Comparison of ENCODE assay signal across 8 cellular contexts in genomic region chr3:119240582-119241434, GRCh38. TPM values are rescaled to one million over a fixed set of nuclear protein-coding genes. Genes with fewer than 3 reads are reported as not detected.
DNase-seq lines count a peak whose midpoint lies in the region; ATAC-seq and TF ChIP-seq lines count a peak whose summit lies in the region.

Gene B4GALT4, minus strand, starts transcription at chr3:119240878. Its CDS starts 10,779 bp downstream, at chr3:119230099.

- ATAC-seq in GM18508 (IDR thresholded peaks at IDR 0.05; ENCODE audit: insufficient read depth, unreplicated experiment), result peak; percentile 48
- peak; percentile 82 for ATAC-seq in HG02943 (IDR thresholded peaks at IDR 0.05; ENCODE audit: low read depth, unreplicated experiment)

- no peaks in the 10 kb centered on the region for H3K36me3 ChIP-seq in hepatocyte (replicated peaks; ENCODE audit: insufficient read depth, low read depth)

- H3K4me3 ChIP-seq in astrocyte of the cerebellum (ENCODE audit: low read depth, low read length) (peak within 1 kb of the TSS; percentile 61), hepatocyte (peak within 1 kb of the TSS; percentile 84)

- TF ChIP-seq CTCF in astrocyte of the cerebellum (IDR thresholded peaks at IDR 0.05; ENCODE audit: low read depth, low read length, missing control alignments) (no peak), hepatocyte (IDR thresholded peaks at IDR 0.05; ENCODE audit: poor library complexity) (no peak)

- H3K36me3 Mint-ChIP-seq in T-helper 2 cell treated with Interferon-gamma antibody and Interleukin-4, amounts not matched to agents 5 μg/mL and 100 μg/mL, for 36 hours (ENCODE audit: low read depth), result peaks cover 11% of the 10 kb centered on the region

- peaks cover 17% of the 10 kb centered on the region for H4K20me1 ChIP-seq in hepatocyte (ENCODE audit: insufficient read depth, poor library complexity, severe bottlenecking)

- no peaks in the 10 kb centered on the region for H3K27me3 Mint-ChIP-seq in T-helper 2 cell treated with Interferon-gamma antibody and Interleukin-4, amounts not matched to agents 5 μg/mL and 100 μg/mL, for 36 hours (ENCODE audit: low read depth)

- H3K4me3 Mint-ChIP-seq in T-helper 2 cell treated with Interferon-gamma antibody and Interleukin-4, amounts not matched to agents 5 μg/mL and 100 μg/mL, for 36 hours, result peak within 1 kb of the TSS; percentile 91

- H3K27ac ChIP-seq in hepatocyte, result peak within 1 kb of the TSS; percentile 98

- DNase-seq in NCI-H1930 (lab: John Stamatoyannopoulos, UW), result peak; percentile 72 to 81
- DNase-seq in T-helper 2 cell treated with Interferon-gamma antibody and Interleukin-4, amounts not matched to agents 5 μg/mL and 100 μg/mL, for 36 hours (ENCODE audit: low spot score), result peak; percentile 83
- DNase-seq in astrocyte of the cerebellum (ENCODE audit: low read depth), result peak; percentile 62
- DNase-seq in hepatocyte (ENCODE audit: low spot score), result peak; percentile 96
- peak; percentile 68 for DNase-seq in renal cortical epithelial cell (ENCODE audit: low read depth)
- DNase-seq in cortex of kidney (lab: John Stamatoyannopoulos, UW), result no peak

- peaks cover 8% of the 10 kb centered on the region for H3K4me1 ChIP-seq in hepatocyte (ENCODE audit: insufficient read depth)

- peaks cover 44% of the 10 kb centered on the region for H3K79me2 ChIP-seq in hepatocyte

- H2AFZ ChIP-seq in hepatocyte, result peak within 1 kb of the TSS; percentile 46

- H3K4me1 Mint-ChIP-seq in T-helper 2 cell treated with Interferon-gamma antibody and Interleukin-4, amounts not matched to agents 5 μg/mL and 100 μg/mL, for 36 hours (ENCODE audit: low read depth), result peaks cover 29% of the 10 kb centered on the region

- H3K9me3 ChIP-seq in hepatocyte (ENCODE audit: low read depth), result no peaks in the 10 kb centered on the region

- H3K9me2 ChIP-seq in hepatocyte (replicated peaks; ENCODE audit: insufficient read depth), result no peaks in the 10 kb centered on the region

- H3K27ac Mint-ChIP-seq in T-helper 2 cell treated with Interferon-gamma antibody and Interleukin-4, amounts not matched to agents 5 μg/mL and 100 μg/mL, for 36 hours, result peak within 1 kb of the TSS; percentile 91

- H3K27me3 ChIP-seq in hepatocyte, result no peaks in the 10 kb centered on the region

- H3K9me3 Mint-ChIP-seq in T-helper 2 cell treated with Interferon-gamma antibody and Interleukin-4, amounts not matched to agents 5 μg/mL and 100 μg/mL, for 36 hours, result no peaks in the 10 kb centered on the region

- in situ Hi-C loops in astrocyte of the cerebellum (cut with HindIII; ENCODE audit: low sequenced_read_pairs), result no loop called here

- WGBS in hepatocyte (ENCODE audit: low lambda C conversion rate, missing lambda C conversion rate), result 4% methylated on average over 38 of the region's 71 CpGs

- H3K4me2 ChIP-seq in hepatocyte, result peak within 1 kb of the TSS; percentile 79

RNA-seq across cellular contexts. Expression of gene B4GALT4, which starts in this region (rescaled TPM):
- total RNA-seq in hepatocyte (55.4 and 55.7 TPM in 2 replicates), renal cortical epithelial cell (25.9 and 35.9 TPM in 2 replicates)
- polyA plus RNA-seq in hepatocyte, result 54.0 and 67.3 TPM in 2 replicates
